Comparison of ENCODE assay signal across 2 cellular contexts in genomic region chr16:18384098-18384636, GRCh38. TPM values are rescaled to one million over a fixed set of nuclear protein-coding genes. Genes with fewer than 3 reads are reported as not detected.
"Had no signal": no experiment of that assay in that cellular context is flagged by ENCODE, and none has a peak within 500 bp of the region (broad histone marks: within the 10 kb centered on the region; RNA-seq: fewer than 3 reads in every experiment).

No MANE protein-coding gene starts in this region.

RNA-seq across cellular contexts. Expression of gene NPIPA8, which starts 47.6 kb away (rescaled TPM):
- total RNA-seq: activated CD4-positive, alpha-beta memory T cell treated with anti-CD3 and anti-CD28 coated beads, Interleukin-2, amount 10 ng/mL, durations not matched to agents 7 days and 5 days; body of pancreas had no signal
